Comparison of ENCODE assay signal across 12 cellular contexts in the genomic region with DNA sequence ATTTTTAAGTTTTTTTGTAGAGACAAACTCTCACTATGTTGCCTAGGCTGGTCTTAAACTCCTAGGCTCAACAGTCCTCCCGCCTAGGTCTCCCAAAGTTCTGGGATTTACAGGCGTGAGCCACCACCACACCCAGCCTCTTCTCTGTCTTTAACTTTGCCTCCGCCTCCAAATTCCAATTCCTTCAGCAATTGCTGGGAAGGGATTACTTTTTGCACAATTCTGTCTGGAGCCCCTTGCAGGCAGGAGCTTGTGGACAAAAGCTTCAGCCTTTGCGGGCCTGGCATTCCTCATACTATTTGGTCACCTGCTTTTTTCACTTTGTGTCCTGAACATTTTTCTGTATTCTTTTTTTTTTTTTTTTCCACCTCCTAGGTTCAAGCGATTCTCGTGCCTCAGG. TPM values are rescaled to one million over a fixed set of nuclear protein-coding genes. Genes with fewer than 3 reads are reported as not detected.
A peak's percentile ranks its signal among the peaks of the same experiment; 100 is the strongest.
DNase-seq lines count a peak whose midpoint lies in the region; ATAC-seq and TF ChIP-seq lines count a peak whose summit lies in the region.
"Had no signal": no experiment of that assay in that cellular context is flagged by ENCODE, and none has a peak within 500 bp of the region (broad histone marks: within the 10 kb centered on the region; RNA-seq: fewer than 3 reads in every experiment).

No MANE protein-coding gene starts in this region.

- no peaks in the 10 kb centered on the region for H3K36me3 ChIP-seq in CD4-positive, alpha-beta memory T cell (ENCODE audit: insufficient read depth, low read length)
- H3K36me3 ChIP-seq in MM.1S (replicated peaks; ENCODE audit: insufficient read depth, low read length) (no peaks in the 10 kb centered on the region), osteoblast (ENCODE audit: insufficient read depth, low read length) (peaks cover 10% of the 10 kb centered on the region)
- H3K36me3 ChIP-seq in effector memory CD4-positive, alpha-beta T cell (ENCODE audit: control insufficient read depth, insufficient read depth, low read length), result no peaks in the 10 kb centered on the region

- TF ChIP-seq CTCF in MM.1S (IDR thresholded peaks at IDR 0.05; ENCODE audit: low read length), result no peak
- TF ChIP-seq CTCF in osteoblast (IDR thresholded peaks at IDR 0.05; ENCODE audit: extremely low read depth, low read depth, low read length), result no peak

- no peaks in the 10 kb centered on the region for H3K9me3 ChIP-seq in CD4-positive, alpha-beta memory T cell (ENCODE audit: control insufficient read depth in 1 of 2, low read length in 2 of 2)
- H3K9me3 ChIP-seq in MM.1S (replicated peaks; ENCODE audit: insufficient read depth, low read length) (no peaks in the 10 kb centered on the region), osteoblast (ENCODE audit: low read depth, low read length) (no peaks in the 10 kb centered on the region)
- H3K9me3 ChIP-seq in effector memory CD4-positive, alpha-beta T cell (ENCODE audit: control insufficient read depth, low read length), result no peaks in the 10 kb centered on the region

- peaks cover 29% of the 10 kb centered on the region for H3K79me2 ChIP-seq in MM.1S (ENCODE audit: low read length)
- H3K79me2 ChIP-seq in osteoblast (ENCODE audit: insufficient read depth, low read length), result peaks cover 99% of the 10 kb centered on the region

- H3K4me2 ChIP-seq in MM.1S (ENCODE audit: low read depth, low read length) (no peak overlapping the region), osteoblast (ENCODE audit: insufficient read depth, low read length) (no peak overlapping the region)

- no peaks in the 10 kb centered on the region for H3K27me3 Mint-ChIP-seq in CD4-positive, alpha-beta memory T cell
- no peaks in the 10 kb centered on the region for H3K27me3 Mint-ChIP-seq in stimulated activated naive B cell treated with anti-CD40 and anti-IgM and Interleukin-4, amounts not matched to agents 10 μg/mL and 1 μg/mL and 100 μg/mL, for 72 hours

- ATAC-seq in HG03159 (IDR thresholded peaks at IDR 0.05; ENCODE audit: unreplicated experiment) (no peak), HG02798 (IDR thresholded peaks at IDR 0.05; ENCODE audit: poor library complexity, unreplicated experiment) (no peak)
- no peak for ATAC-seq in stimulated activated naive B cell treated with anti-CD40 and anti-IgM and Interleukin-4, amounts not matched to agents 10 μg/mL and 1 μg/mL and 100 μg/mL, for 72 hours (replicated peaks)

- intact Hi-C loops in CD4-positive, alpha-beta memory T cell (cut with micrococcal nuclease), result loop anchor here (2.0 kb wide), 1 partner anchor 13 kb away; no protein-coding TSS in a partner anchor

- peaks cover 62 to 99% (median 79%) of the 10 kb centered on the region in 4 donors for H3K4me1 Mint-ChIP-seq in CD4-positive, alpha-beta memory T cell
- H3K4me1 Mint-ChIP-seq in stimulated activated naive B cell treated with anti-CD40 and anti-IgM and Interleukin-4, amounts not matched to agents 10 μg/mL and 1 μg/mL and 100 μg/mL, for 72 hours, result peaks cover 70 to 98% of the 10 kb centered on the region in 2 donors

- no peaks in the 10 kb centered on the region for H3K27me3 ChIP-seq in CD4-positive, alpha-beta memory T cell (ENCODE audit: insufficient read depth, low read length)
- H3K27me3 ChIP-seq in MM.1S (replicated peaks; ENCODE audit: insufficient read depth, low read length), result no peaks in the 10 kb centered on the region
- H3K27me3 ChIP-seq in effector memory CD4-positive, alpha-beta T cell (replicated peaks; ENCODE audit: control insufficient read depth, insufficient read depth, low read length, poor library complexity, severe bottlenecking), result no peaks in the 10 kb centered on the region
- H3K27me3 ChIP-seq in osteoblast (ENCODE audit: insufficient read depth, low read length), result no peaks in the 10 kb centered on the region

- H3K36me3 Mint-ChIP-seq in CD4-positive, alpha-beta memory T cell, result peaks cover 0 to 26% of the 10 kb centered on the region in 2 donors
- H3K36me3 Mint-ChIP-seq in stimulated activated naive B cell treated with anti-CD40 and anti-IgM and Interleukin-4, amounts not matched to agents 10 μg/mL and 1 μg/mL and 100 μg/mL, for 72 hours, result peaks cover 32 to 47% of the 10 kb centered on the region in 2 donors

- peaks cover 11% of the 10 kb centered on the region; the same call in 1 of the 2 replicates for H3F3A ChIP-seq in MM.1S (ENCODE audit: insufficient read depth, low read length)

- H3K9me3 Mint-ChIP-seq in CD4-positive, alpha-beta memory T cell, result no peaks in the 10 kb centered on the region
- no peaks in the 10 kb centered on the region for H3K9me3 Mint-ChIP-seq in stimulated activated naive B cell treated with anti-CD40 and anti-IgM and Interleukin-4, amounts not matched to agents 10 μg/mL and 1 μg/mL and 100 μg/mL, for 72 hours

- DNase-seq in CD4-positive, alpha-beta memory T cell, result no peak
- DNase-seq in MM.1S (no peak), osteoblast (ENCODE audit: insufficient read length, low spot score, missing footprints) (no peak), RKO (ENCODE audit: low spot score) (no peak)
- no peak for DNase-seq in effector memory CD4-positive, alpha-beta T cell
- DNase-seq in stimulated activated naive B cell treated with anti-CD40 and anti-IgM and Interleukin-4, amounts not matched to agents 10 μg/mL and 1 μg/mL and 100 μg/mL, for 72 hours, result no peak
- DNase-seq: activated CD4-positive, CD25-positive, alpha-beta regulatory T cell treated with anti-CD3 and anti-CD28 coated beads, Interleukin-2, amount 50 U/mL, for 72 hours; DMS153; hippocampal formation; NCI-H1105 had no signal

- peak overlapping the region; percentile 98 for H3K27ac ChIP-seq in CD4-positive, alpha-beta memory T cell (ENCODE audit: low read depth, low read length)
- peak overlapping the region; percentile 53; the same call in 1 of the 2 replicates for H3K27ac ChIP-seq in MM.1S (ENCODE audit: low read length)
- H3K27ac ChIP-seq in effector memory CD4-positive, alpha-beta T cell (ENCODE audit: insufficient read depth, low read length, poor library complexity, severe bottlenecking), result peak overlapping the region; percentile 100
- H3K27ac ChIP-seq in osteoblast (ENCODE audit: low read depth, low read length), result peak overlapping the region; percentile 81

- no peak overlapping the region for H3K9ac ChIP-seq in MM.1S (ENCODE audit: low read length)

- H3K4me3 ChIP-seq in CD4-positive, alpha-beta memory T cell (ENCODE audit: low read length in 2 of 2), result no peak overlapping the region
- no peak overlapping the region for H3K4me3 ChIP-seq in MM.1S (ENCODE audit: low read length)
- no peak overlapping the region for H3K4me3 ChIP-seq in effector memory CD4-positive, alpha-beta T cell (ENCODE audit: insufficient read depth, low read depth, low read length, poor library complexity, severe bottlenecking)
- H3K4me3 ChIP-seq in osteoblast (ENCODE audit: insufficient read depth, low read length), result no peak overlapping the region

- H4K20me1 ChIP-seq in MM.1S (ENCODE audit: insufficient read depth, low read length), result no peaks in the 10 kb centered on the region
- H4K20me1 ChIP-seq in osteoblast (ENCODE audit: insufficient read depth, low read length), result peaks cover 55% of the 10 kb centered on the region

- POLR2A ChIA-PET in CD4-positive, alpha-beta memory T cell (lab: Charles Lee; ENCODE audit: partially characterized antibody), result interaction anchor here (7.9 to 14.7 kb wide), 2 partner anchors 12 to 22 kb away, joined by 107 to 258 read pairs; a partner anchor contains a TSS

- H3K9me2 ChIP-seq in MM.1S (replicated peaks; ENCODE audit: insufficient read depth, low read length), result no peaks in the 10 kb centered on the region

- CTCF ChIA-PET in CD4-positive, alpha-beta memory T cell (lab: Charles Lee; ENCODE audit: partially characterized antibody), result interaction anchor here (0.7 to 3.4 kb wide), 7 partner anchors 11 to 366 kb away, joined by 3 to 36 read pairs (median 5); no protein-coding TSS in a partner anchor

- peak overlapping the region; percentile 60 to 92 (median 83) for H3K4me3 Mint-ChIP-seq in CD4-positive, alpha-beta memory T cell
- H3K4me3 Mint-ChIP-seq in stimulated activated naive B cell treated with anti-CD40 and anti-IgM and Interleukin-4, amounts not matched to agents 10 μg/mL and 1 μg/mL and 100 μg/mL, for 72 hours, result peak overlapping the region in 1 of 2 donors; percentile 48

- H3K4me1 ChIP-seq in CD4-positive, alpha-beta memory T cell (ENCODE audit: insufficient read depth, low read length), result peaks cover 98% of the 10 kb centered on the region
- peaks cover 41% of the 10 kb centered on the region for H3K4me1 ChIP-seq in MM.1S (ENCODE audit: low read length)
- peaks cover 94% of the 10 kb centered on the region for H3K4me1 ChIP-seq in effector memory CD4-positive, alpha-beta T cell (ENCODE audit: control insufficient read depth, insufficient read depth, low read length, poor library complexity, severe bottlenecking)
- H3K4me1 ChIP-seq in osteoblast (ENCODE audit: insufficient read depth, low read length), result peaks cover 72% of the 10 kb centered on the region

- H3K27ac Mint-ChIP-seq in CD4-positive, alpha-beta memory T cell, result peak overlapping the region; percentile 98 to 100 (median 99)
- no peak overlapping the region for H3K27ac Mint-ChIP-seq in stimulated activated naive B cell treated with anti-CD40 and anti-IgM and Interleukin-4, amounts not matched to agents 10 μg/mL and 1 μg/mL and 100 μg/mL, for 72 hours

- H2AFZ ChIP-seq in MM.1S (ENCODE audit: low read length) (no peak overlapping the region), osteoblast (ENCODE audit: low read length) (no peak overlapping the region)

RNA-seq across cellular contexts. Expression of a gene that starts 26.0 kb away (rescaled TPM):
- total RNA-seq in CD4-positive, alpha-beta memory T cell, result 10 to 100 TPM; 25.3 to 28.2 TPM
- 10 to 100 TPM in 1 of 2 donors, 1 to 10 TPM in 1; 4.2 to 14.2 TPM for polyA plus RNA-seq in CD4-positive, alpha-beta memory T cell
- 32.4 and 51.4 TPM in 2 replicates for total RNA-seq in osteoblast
